In genomic region chr15:101528108-101528916, GRCh38 we compare ENCODE assay signal across 1 cellular context.
TF ChIP-seq lines count a peak whose summit lies in the region.

No MANE protein-coding gene starts in this region.

TF ChIP-seq in HepG2, 621 proteins besides CTCF, POLR2A, EP300 and RAD21 (continued from another document and continues in another):
- TF ChIP-seq ARID4A (CRISPR knock-in tag; IDR thresholded peaks at IDR 0.05; ENCODE audit: borderline replicate concordance): peak; percentile 67; the same call in 1 of the 2 replicates
- peak; percentile 17; the same call in 1 of the 2 replicates for TF ChIP-seq SIX1 (CRISPR knock-in tag; IDR thresholded peaks at IDR 0.05; ENCODE audit: borderline replicate concordance)
- TF ChIP-seq ZBED4 (CRISPR knock-in tag; IDR thresholded peaks at IDR 0.05; ENCODE audit: borderline replicate concordance): peak; percentile 67; the same call in 1 of the 2 replicates
- TF ChIP-seq ZNF101 (CRISPR knock-in tag; IDR thresholded peaks at IDR 0.05; ENCODE audit: borderline replicate concordance, low read depth): no peak
- no peak for TF ChIP-seq KDM1A (CRISPR knock-in tag; IDR thresholded peaks at IDR 0.05)
- no peak for TF ChIP-seq ZNF615 (CRISPR knock-in tag; IDR thresholded peaks at IDR 0.05; ENCODE audit: borderline replicate concordance)
- TF ChIP-seq ZFP36L2 (CRISPR knock-in tag; IDR thresholded peaks at IDR 0.05): no peak
- peak; percentile 69 for TF ChIP-seq POLR2G (IDR thresholded peaks at IDR 0.05; ENCODE audit: low read depth, low read length)
- TF ChIP-seq MED1 (CRISPR knock-in tag; IDR thresholded peaks at IDR 0.05): peak; percentile 99
- TF ChIP-seq FOXO1 (CRISPR knock-in tag; IDR thresholded peaks at IDR 0.05): peak; percentile 100
- TF ChIP-seq ZNF563 (CRISPR knock-in tag; IDR thresholded peaks at IDR 0.05): 0 out of 2 replicates have a peak, but pooled peaks have one; percentile 25
- TF ChIP-seq TEAD2 (CRISPR knock-in tag; IDR thresholded peaks at IDR 0.05): no peak
- TF ChIP-seq CREM (IDR thresholded peaks at IDR 0.05): peak; percentile 83
- TF ChIP-seq CREM (CRISPR knock-in tag; IDR thresholded peaks at IDR 0.05): no peak
- TF ChIP-seq HBP1 (CRISPR knock-in tag; IDR thresholded peaks at IDR 0.05; ENCODE audit: low read depth): no peak
- TF ChIP-seq ZNF501 (CRISPR knock-in tag; IDR thresholded peaks at IDR 0.05): no peak
- peak; percentile 82; the same call in 1 of the 2 replicates for TF ChIP-seq ZNF792 (CRISPR knock-in tag; IDR thresholded peaks at IDR 0.05)
- TF ChIP-seq FOXM1 (CRISPR knock-in tag; IDR thresholded peaks at IDR 0.05): no peak
- TF ChIP-seq ZNF224 (CRISPR knock-in tag; IDR thresholded peaks at IDR 0.05): no peak
- peak; percentile 96 for TF ChIP-seq ERF (CRISPR knock-in tag; IDR thresholded peaks at IDR 0.05)
- TF ChIP-seq REST (IDR thresholded peaks at IDR 0.05; ENCODE audit: borderline replicate concordance in 1 of 2, low read depth in 1 of 2, low read length in 2 of 2): peak in 1 of 2 experiments; percentile 16; a peak in 2 of 4 replicates
- TF ChIP-seq ZNF33A (CRISPR knock-in tag; IDR thresholded peaks at IDR 0.05; ENCODE audit: borderline replicate concordance): peak; percentile 93; the same call in 1 of the 2 replicates
- TF ChIP-seq RERE (CRISPR knock-in tag; IDR thresholded peaks at IDR 0.05; ENCODE audit: low read depth): 0 out of 2 replicates have a peak, but pooled peaks have one; percentile 43
- peak; percentile 32; the same call in 1 of the 2 replicates for TF ChIP-seq NFYC (CRISPR knock-in tag; IDR thresholded peaks at IDR 0.05)
- peak; percentile 72; the same call in 1 of the 2 replicates for TF ChIP-seq ZNF747 (CRISPR knock-in tag; IDR thresholded peaks at IDR 0.05; ENCODE audit: borderline replicate concordance)
- TF ChIP-seq ZNF614 (CRISPR knock-in tag; IDR thresholded peaks at IDR 0.05; ENCODE audit: borderline replicate concordance): peak; percentile 24; the same call in 1 of the 2 replicates
- peak; percentile 55; the same call in 1 of the 2 replicates for TF ChIP-seq IRF2 (CRISPR knock-in tag; IDR thresholded peaks at IDR 0.05)
- TF ChIP-seq ZC3H13 (CRISPR knock-in tag; IDR thresholded peaks at IDR 0.05): peak; percentile 72
- TF ChIP-seq ZNF558 (CRISPR knock-in tag; IDR thresholded peaks at IDR 0.05; ENCODE audit: borderline replicate concordance): 0 out of 2 replicates have a peak, but pooled peaks have one; percentile 56
- TF ChIP-seq ZNF556 (CRISPR knock-in tag; IDR thresholded peaks at IDR 0.05; ENCODE audit: borderline replicate concordance): peak; percentile 26; the same call in 1 of the 2 replicates
- TF ChIP-seq PRMT3 (CRISPR knock-in tag; IDR thresholded peaks at IDR 0.05; ENCODE audit: borderline replicate concordance, low read depth): no peak
- TF ChIP-seq ZSCAN5A (CRISPR knock-in tag; IDR thresholded peaks at IDR 0.05; ENCODE audit: borderline replicate concordance): peak; percentile 55; the same call in 1 of the 2 replicates
